ENCODE assay signal across 1 cellular context in genomic region chr20:10949930-10950783, GRCh38.
TF ChIP-seq lines count a peak whose summit lies in the region.

No MANE protein-coding gene starts in this region.

TF ChIP-seq in HepG2, 621 proteins besides CTCF, POLR2A, EP300 and RAD21 (continued from another document and continues in another):
- TF ChIP-seq LCORL (IDR thresholded peaks at IDR 0.05) (no peak), LCORL (CRISPR knock-in tag; IDR thresholded peaks at IDR 0.05) (no peak), GABPB1 (CRISPR knock-in tag; IDR thresholded peaks at IDR 0.05) (no peak), KDM3A (CRISPR knock-in tag; IDR thresholded peaks at IDR 0.05; ENCODE audit: low read depth) (no peak), ZBTB3 (CRISPR knock-in tag; IDR thresholded peaks at IDR 0.05; ENCODE audit: borderline replicate concordance, low read depth) (no peak), SKI (IDR thresholded peaks at IDR 0.05; ENCODE audit: partially characterized antibody) (no peak), ETV5 (CRISPR knock-in tag; IDR thresholded peaks at IDR 0.05; ENCODE audit: borderline replicate concordance) (no peak; the same call in 1 of the 2 replicates), CBX1 (IDR thresholded peaks at IDR 0.05; ENCODE audit: low read depth) (no peak), PRDM15 (CRISPR knock-in tag; IDR thresholded peaks at IDR 0.05) (no peak), DMTF1 (CRISPR knock-in tag; IDR thresholded peaks at IDR 0.05) (no peak), ZNF639 (CRISPR knock-in tag; conservative IDR thresholded peaks at IDR 0.05) (no peak), KMT2B (CRISPR knock-in tag; IDR thresholded peaks at IDR 0.05) (0 out of 2 replicates have a peak, but pooled peaks have one; percentile 30), ZKSCAN1 (IDR thresholded peaks at IDR 0.05; ENCODE audit: low read length) (no peak), PAWR (CRISPR knock-in tag; IDR thresholded peaks at IDR 0.05; ENCODE audit: borderline replicate concordance) (no peak), RORA (CRISPR knock-in tag; IDR thresholded peaks at IDR 0.05) (0 out of 2 replicates have a peak, but pooled peaks have one; percentile 39), RCOR2 (CRISPR knock-in tag; IDR thresholded peaks at IDR 0.05) (peak; percentile 71; the same call in 1 of the 2 replicates), RAD51 (IDR thresholded peaks at IDR 0.05; ENCODE audit: borderline replicate concordance) (no peak), BRD4 (CRISPR knock-in tag; IDR thresholded peaks at IDR 0.05) (no peak), TCF7L2 (IDR thresholded peaks at IDR 0.05; ENCODE audit: low read depth, low read length) (no peak), DR1 (CRISPR knock-in tag; IDR thresholded peaks at IDR 0.05) (no peak), IRX3 (CRISPR knock-in tag; IDR thresholded peaks at IDR 0.05; ENCODE audit: borderline replicate concordance, low read depth) (no peak), NR0B2 (CRISPR knock-in tag; IDR thresholded peaks at IDR 0.05) (no peak), ZNF556 (CRISPR knock-in tag; IDR thresholded peaks at IDR 0.05; ENCODE audit: borderline replicate concordance) (no peak), XRCC5 (optimal IDR thresholded peaks at IDR 0.05; ENCODE audit: low read length) (no peak), ZBTB20 (CRISPR knock-in tag; IDR thresholded peaks at IDR 0.05; ENCODE audit: borderline replicate concordance, low read depth) (no peak), ZBTB38 (CRISPR knock-in tag; IDR thresholded peaks at IDR 0.05) (no peak), AKAP8 (CRISPR knock-in tag; IDR thresholded peaks at IDR 0.05) (no peak), TAF1 (CRISPR knock-in tag; IDR thresholded peaks at IDR 0.05) (no peak), NKX3-1 (CRISPR knock-in tag; IDR thresholded peaks at IDR 0.05) (0 out of 2 replicates have a peak, but pooled peaks have one; percentile 36), ZBTB4 (CRISPR knock-in tag; IDR thresholded peaks at IDR 0.05; ENCODE audit: borderline replicate concordance) (no peak), GFI1 (CRISPR knock-in tag; IDR thresholded peaks at IDR 0.05; ENCODE audit: borderline replicate concordance) (peak; percentile 85), MTF2 (CRISPR knock-in tag; IDR thresholded peaks at IDR 0.05; ENCODE audit: borderline replicate concordance) (no peak), ZNF850 (CRISPR knock-in tag; conservative IDR thresholded peaks at IDR 0.05) (no peak), KLF15 (CRISPR knock-in tag; IDR thresholded peaks at IDR 0.05; ENCODE audit: borderline replicate concordance) (no peak), ZNF713 (CRISPR knock-in tag; IDR thresholded peaks at IDR 0.05) (no peak), IRF1 (CRISPR knock-in tag; IDR thresholded peaks at IDR 0.05; ENCODE audit: low read depth) (no peak), ZBTB44 (CRISPR knock-in tag; IDR thresholded peaks at IDR 0.05) (no peak), ZNF496 (CRISPR knock-in tag; IDR thresholded peaks at IDR 0.05; ENCODE audit: insufficient replicate concordance) (no peak), ZNF691 (CRISPR knock-in tag; IDR thresholded peaks at IDR 0.05; ENCODE audit: borderline replicate concordance, low read depth) (no peak), ZNF646 (CRISPR knock-in tag; IDR thresholded peaks at IDR 0.05) (no peak), ZNF207 (IDR thresholded peaks at IDR 0.05; ENCODE audit: borderline replicate concordance) (no peak)
